Comparison of ENCODE assay signal across 10 cellular contexts in genomic region chr3:173932624-173933023, GRCh38.
A peak's percentile ranks its signal among the peaks of the same experiment; 100 is the strongest.
DNase-seq lines count a peak whose midpoint lies in the region; ATAC-seq, FAIRE-seq and TF ChIP-seq lines count a peak whose summit lies in the region.
"Had no signal": no experiment of that assay in that cellular context is flagged by ENCODE, and none has a peak within 500 bp of the region (broad histone marks: within the 10 kb centered on the region; RNA-seq: fewer than 3 reads in every experiment).

No MANE protein-coding gene starts in this region.

- no peak for ATAC-seq in GM19395 (IDR thresholded peaks at IDR 0.05; ENCODE audit: unreplicated experiment)

- DNase-seq in AG20443 (ENCODE audit: low spot score) = peak; percentile 74
- DNase-seq in H54 (ENCODE audit: insufficient read length, low spot score) = peak; percentile 7
- DNase-seq in NCI-H345 treated with DMSO at 0.1 percent for 48 hours (lab: John Stamatoyannopoulos, UW; ENCODE audit: unreplicated experiment) = peak; percentile 11
- DNase-seq in fibroblast of peridontal ligament (ENCODE audit: extremely low read depth) = peak; percentile 75
- no peak for DNase-seq in globus pallidus (ENCODE audit: low spot score)
- no peak for DNase-seq in activated CD8-positive, alpha-beta memory T cell treated with anti-CD3 and anti-CD28 coated beads, Interleukin-2, amount 50 U/mL, for 4 hours
- DNase-seq in activated CD4-positive, alpha-beta T cell treated with anti-CD3 and anti-CD28 coated beads, Interleukin-2, amount 50 U/mL, for 48 hours = no peak
- DNase-seq: central memory CD4-positive, alpha-beta T cell; naive B cell had no signal

- FAIRE-seq in H54 (lab: Jason Lieb, UNC) = peak; percentile 93

- TF ChIP-seq POLR2A in H54 (IDR thresholded peaks at IDR 0.05; ENCODE audit: low read depth, low read length) = no peak

Comparison
In these comparisons a context has a peak if more than half of its experiments do, and no peak if none do; other contexts are left out.
1. DNase-seq: peak in AG20443 (single experiment), H54 (single experiment), NCI-H345 treated with DMSO at 0.1 percent for 48 hours (single experiment) and fibroblast of peridontal ligament (single experiment); none in globus pallidus (single experiment), activated CD8-positive, alpha-beta memory T cell treated with anti-CD3 and anti-CD28 coated beads, Interleukin-2, amount 50 U/mL, for 4 hours (single experiment) and activated CD4-positive, alpha-beta T cell treated with anti-CD3 and anti-CD28 coated beads, Interleukin-2, amount 50 U/mL, for 48 hours (0 of 2).